12 cellular contexts compared by ENCODE assay signal in the genomic region with DNA sequence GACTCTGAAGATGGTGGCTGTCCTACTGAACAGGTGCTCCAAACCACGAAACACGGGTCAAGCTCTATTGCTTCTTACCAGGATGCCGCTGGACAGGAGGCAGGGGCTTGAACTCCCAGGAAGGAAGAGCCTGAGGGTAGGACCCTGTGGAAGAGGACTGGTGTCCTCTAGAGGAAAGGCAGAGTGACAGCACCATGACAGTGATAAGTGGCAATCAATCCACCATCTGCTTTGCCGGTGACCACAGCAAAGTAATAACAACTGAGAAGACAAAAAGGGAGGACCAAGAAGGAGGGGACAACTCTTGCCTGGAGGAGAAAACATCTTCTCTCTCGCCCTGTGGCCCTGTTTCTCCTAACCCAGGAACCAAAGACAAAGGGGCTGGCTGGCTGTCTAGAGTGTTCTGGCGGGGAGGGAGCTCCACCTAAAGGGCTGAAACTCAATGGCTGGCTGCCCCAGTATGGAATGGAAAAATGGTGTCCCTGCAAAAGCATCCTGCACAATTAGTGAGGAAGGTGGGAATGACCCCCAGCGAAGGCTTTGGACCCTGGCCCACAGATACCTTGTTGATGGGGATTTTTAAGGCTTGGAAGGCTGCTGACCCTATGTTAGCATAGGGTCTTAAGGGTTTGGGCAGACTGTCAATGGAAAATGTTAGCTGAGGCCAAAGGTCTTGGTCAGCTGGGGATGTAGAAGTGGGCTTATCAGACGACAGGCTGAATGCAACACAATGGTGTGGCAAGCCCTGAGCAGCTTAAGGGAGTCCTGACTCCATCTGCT. TPM values are rescaled to one million over a fixed set of nuclear protein-coding genes. Genes with fewer than 3 reads are reported as not detected.
DNase-seq lines count a peak whose midpoint lies in the region; ATAC-seq and TF ChIP-seq lines count a peak whose summit lies in the region.
"Had no signal": no experiment of that assay in that cellular context is flagged by ENCODE, and none has a peak within 500 bp of the region (broad histone marks: within the 10 kb centered on the region; RNA-seq: fewer than 3 reads in every experiment).

No MANE protein-coding gene starts in this region.

- in situ Hi-C loops in SK-MEL-5 (cut with HindIII; ENCODE audit: low pct_unique_long_range_greater_than_20kb, low sequenced_read_pairs), result no loop called here

- DNase-seq in CD14-positive monocyte (ENCODE audit: low spot score) (no peak), H7 (peak; percentile 56), SK-MEL-5 (ENCODE audit: low read depth, low spot score) (peak; percentile 50), islet precursor cell (peak; percentile 74), esophagus muscularis mucosa (ENCODE audit: extremely low spot score) (no peak), retina (no peak)
- DNase-seq: activated naive CD4-positive, alpha-beta T cell treated with anti-CD3 and anti-CD28 coated beads, Interleukin-2, amount 50 U/mL, for 16 hours; glutamatergic neuron; T-helper 1 cell had no signal

- no peaks in the 10 kb centered on the region for H3K9me3 ChIP-seq in esophagus muscularis mucosa

- ATAC-seq in HG03025 (IDR thresholded peaks at IDR 0.05; ENCODE audit: low FRiP score, unreplicated experiment), result no peak
- ATAC-seq in GM21737 (IDR thresholded peaks at IDR 0.05; ENCODE audit: unreplicated experiment), result no peak

- H3K36me3 ChIP-seq in H7 (replicated peaks; ENCODE audit: control insufficient read depth, insufficient read depth, low read length) (no peaks in the 10 kb centered on the region), esophagus muscularis mucosa (peaks cover 0 to 8% (median 0%) of the 10 kb centered on the region in 4 donors)

- H3K4me1 ChIP-seq in esophagus muscularis mucosa, result no peaks in the 10 kb centered on the region

- H3K27me3 Mint-ChIP-seq in CD14-positive monocyte (ENCODE audit: low read depth in 3 of 3), result peaks cover 0 to 3% (median 2%) of the 10 kb centered on the region in 3 donors

- WGBS in esophagus muscularis mucosa, result 83% methylated on average over 7 of the region's 8 CpGs

- no peak overlapping the region for H3K27ac ChIP-seq in esophagus muscularis mucosa (replicated peaks in 1 of 4)

- no peak for TF ChIP-seq EP300 in esophagus muscularis mucosa (IDR thresholded peaks at IDR 0.05)

- H3K36me3 Mint-ChIP-seq in CD14-positive monocyte, result peaks cover 13 to 16% of the 10 kb centered on the region in 2 donors

- H3K27ac Mint-ChIP-seq in CD14-positive monocyte, result peak overlapping the region in 2 of 7 donors; percentile 59 to 72

- no peak for TF ChIP-seq POLR2A in esophagus muscularis mucosa (IDR thresholded peaks at IDR 0.05; ENCODE audit: low read depth)

- no peaks in the 10 kb centered on the region for H3K27me3 ChIP-seq in H7 (ENCODE audit: control insufficient read depth, insufficient read depth, low read length)
- no peaks in the 10 kb centered on the region for H3K27me3 ChIP-seq in esophagus muscularis mucosa

- peaks cover 10% of the 10 kb centered on the region for H3K4me1 Mint-ChIP-seq in CD14-positive monocyte

- H3K9me3 Mint-ChIP-seq in CD14-positive monocyte, result peaks cover 0 to 5% (median 0%) of the 10 kb centered on the region in 7 donors

- intact Hi-C loops in CD14-positive monocyte (cut with micrococcal nuclease), result no loop called here
- intact Hi-C loops in esophagus muscularis mucosa (cut with DNase I), result no loop called here

- peak; percentile 23 for TF ChIP-seq CTCF in CD14-positive monocyte (IDR thresholded peaks at IDR 0.05)
- no peak for TF ChIP-seq CTCF in esophagus muscularis mucosa (IDR thresholded peaks at IDR 0.05)

- no peak overlapping the region for H3K4me3 Mint-ChIP-seq in CD14-positive monocyte

- H3K4me3 ChIP-seq in H7 (ENCODE audit: insufficient read depth, low read depth, low read length) (no peak overlapping the region), esophagus muscularis mucosa (no peak overlapping the region)

RNA-seq across cellular contexts. Expression of a gene that starts 35.4 kb away (rescaled TPM):
- polyA plus RNA-seq in CD14-positive monocyte, result not detected
- total RNA-seq in H7 (2014; rRNA removed; shearing (Covaris generic)), result 0.31 TPM in 1 of 2 replicates, not detected in the other
- total RNA-seq in SK-MEL-5 (2014; rRNA removed; shearing (Covaris generic)), result not detected in 2 replicates
- not detected in 2 replicates for polyA plus RNA-seq in SK-MEL-5 (2015; cell fraction: cytosol; rRNA removed)
- polyA plus RNA-seq in SK-MEL-5 (2015; cell fraction: nucleus; rRNA removed), result 0.59 TPM in 1 of 2 replicates, not detected in the other
- total RNA-seq in esophagus muscularis mucosa, result not detected
- total RNA-seq: posterior vena cava had no signal

Comparison
In these comparisons a context has a peak if more than half of its experiments do, and no peak if none do; other contexts are left out.
1. DNase-seq: peak in H7 (single experiment), SK-MEL-5 (single experiment) and islet precursor cell (single experiment); none in CD14-positive monocyte (single experiment), esophagus muscularis mucosa (single experiment) and retina (single experiment).